12 cellular contexts compared by ENCODE assay signal in genomic region chr2:225379861-225380260, GRCh38.
"Had no signal": no experiment of that assay in that cellular context is flagged by ENCODE, and none has a peak within 500 bp of the region (broad histone marks: within the 10 kb centered on the region; RNA-seq: fewer than 3 reads in every experiment).

No MANE protein-coding gene starts in this region.

- DNase-seq: activated CD4-positive, alpha-beta T cell treated with anti-CD3 and anti-CD28 coated beads, Interleukin-2, amount 50 U/mL, for 48 hours; activated naive CD4-positive, alpha-beta T cell treated with anti-CD3 and anti-CD28 coated beads for 36 hours; activated T-cell treated with anti-CD3 and anti-CD28 coated beads, Interleukin-2, amount 50 U/mL, for 1 hour; dermis blood vessel endothelial cell; gastrocnemius medialis; heart right ventricle; mesendoderm; natural killer cell; stimulated activated CD4-positive, alpha-beta T cell treated with anti-CD3 and anti-CD28 coated beads, Interleukin-15, amount 100 ng/mL, for 24 hours; stimulated activated CD4-positive, alpha-beta T cell treated with anti-CD3 and anti-CD28 coated beads, Interleukin-4, amount 100 ng/mL, for 1 hour; stimulated activated naive B cell treated with anti-CD40 and anti-IgM and Interleukin-4, amounts not matched to agents 10 μg/mL and 1 μg/mL and 100 μg/mL, for 72 hours; tibial artery had no signal
